Comparison of ENCODE assay signal across 23 cellular contexts in genomic region chr22:26805131-26805530, GRCh38.
DNase-seq lines count a peak whose midpoint lies in the region; ATAC-seq, FAIRE-seq and TF ChIP-seq lines count a peak whose summit lies in the region.
"Had no signal": no experiment of that assay in that cellular context is flagged by ENCODE, and none has a peak within 500 bp of the region (broad histone marks: within the 10 kb centered on the region; RNA-seq: fewer than 3 reads in every experiment).

No MANE protein-coding gene starts in this region.

- no peaks in the 10 kb centered on the region for H3K9me3 ChIP-seq in MG63
- H3K9me3 ChIP-seq in Karpas-422 (ENCODE audit: low read length): no peaks in the 10 kb centered on the region
- H3K9me3 ChIP-seq: SK-N-SH, tibial nerve had no signal

- H3K36me3 Mint-ChIP-seq in activated CD8-positive, alpha-beta memory T cell treated with anti-CD3 and anti-CD28 coated beads, Interleukin-2, amount 10 ng/mL, durations not matched to agents 7 days and 5 days: no peaks in the 10 kb centered on the region

- H3K79me2 ChIP-seq in Karpas-422 (ENCODE audit: low read length): no peaks in the 10 kb centered on the region

- H2AFZ ChIP-seq in Karpas-422 (ENCODE audit: low read length): no peak overlapping the region

- DNase-seq in GM03348 (ENCODE audit: low spot score): peak; percentile 35
- peak; percentile 37 for DNase-seq in MG63
- DNase-seq in bronchial epithelial cell (ENCODE audit: low read depth): peak; percentile 17
- no peak for DNase-seq in Karpas-422
- DNase-seq in activated CD8-positive, alpha-beta memory T cell treated with anti-CD3 and anti-CD28 coated beads, Interleukin-2, amount 10 ng/mL, durations not matched to agents 7 days and 5 days: no peak
- DNase-seq: activated CD4-positive, alpha-beta T cell treated with anti-CD3 and anti-CD28 coated beads, Interleukin-2, amount 50 U/mL, for 1 hour; CD8-positive, alpha-beta memory T cell; DMS153; GF-D8; head of caudate nucleus; KBM-7; left cardiac atrium; MV-4-11; naive B cell; NCI-H187 treated with DMSO at 0.1 percent for 48 hours; SK-N-SH; T-helper 2 cell had no signal

- CTCF ChIA-PET in activated CD8-positive, alpha-beta memory T cell treated with anti-CD3 and anti-CD28 coated beads, Interleukin-2, amount 10 ng/mL, durations not matched to agents 7 days and 5 days (lab: Charles Lee): no interaction called here

- H3K4me3 Mint-ChIP-seq in activated CD8-positive, alpha-beta memory T cell treated with anti-CD3 and anti-CD28 coated beads, Interleukin-2, amount 10 ng/mL, durations not matched to agents 7 days and 5 days: no peak overlapping the region
- H3K4me3 Mint-ChIP-seq: activated naive CD4-positive, alpha-beta T cell treated with anti-CD3 and anti-CD28 coated beads, Interleukin-2, amount 50 U/mL, for 24 hours; B cell; CD8-positive, alpha-beta memory T cell; central memory CD8-positive, alpha-beta T cell had no signal

- H3K9me3 Mint-ChIP-seq in activated CD8-positive, alpha-beta memory T cell treated with anti-CD3 and anti-CD28 coated beads, Interleukin-2, amount 10 ng/mL, durations not matched to agents 7 days and 5 days (ENCODE audit: low read depth): peaks cover 2% of the 10 kb centered on the region
- H3K9me3 Mint-ChIP-seq: activated naive CD4-positive, alpha-beta T cell treated with anti-CD3 and anti-CD28 coated beads, Interleukin-2, amount 50 U/mL, for 24 hours; CD8-positive, alpha-beta memory T cell; central memory CD8-positive, alpha-beta T cell had no signal

- H3K27ac ChIP-seq in Karpas-422 (ENCODE audit: low read length): no peak overlapping the region
- H3K27ac ChIP-seq: tibial nerve had no signal

- H3K9me2 ChIP-seq in Karpas-422 (replicated peaks; ENCODE audit: insufficient read depth, low read length): no peaks in the 10 kb centered on the region
- H3K9me2 ChIP-seq: SK-N-SH had no signal

- no peaks in the 10 kb centered on the region for H3K36me3 ChIP-seq in MG63
- H3K36me3 ChIP-seq in bronchial epithelial cell (ENCODE audit: control insufficient read depth, insufficient read depth, low read length): no peaks in the 10 kb centered on the region
- no peaks in the 10 kb centered on the region for H3K36me3 ChIP-seq in Karpas-422 (ENCODE audit: insufficient read depth, low read length)

- no peaks in the 10 kb centered on the region for H3K4me1 Mint-ChIP-seq in activated CD8-positive, alpha-beta memory T cell treated with anti-CD3 and anti-CD28 coated beads, Interleukin-2, amount 10 ng/mL, durations not matched to agents 7 days and 5 days
- H3K4me1 Mint-ChIP-seq: activated naive CD4-positive, alpha-beta T cell treated with anti-CD3 and anti-CD28 coated beads, Interleukin-2, amount 50 U/mL, for 24 hours; B cell; CD8-positive, alpha-beta memory T cell; central memory CD8-positive, alpha-beta T cell; naive B cell had no signal

- H3K9ac ChIP-seq in Karpas-422 (ENCODE audit: low read length): no peak overlapping the region
- H3K9ac ChIP-seq: SK-N-SH had no signal

- no peak overlapping the region for H3K27ac Mint-ChIP-seq in activated CD8-positive, alpha-beta memory T cell treated with anti-CD3 and anti-CD28 coated beads, Interleukin-2, amount 10 ng/mL, durations not matched to agents 7 days and 5 days
- H3K27ac Mint-ChIP-seq: activated naive CD4-positive, alpha-beta T cell treated with anti-CD3 and anti-CD28 coated beads, Interleukin-2, amount 50 U/mL, for 24 hours; B cell; naive B cell had no signal

- H3K27me3 ChIP-seq in MG63 (no peaks in the 10 kb centered on the region), bronchial epithelial cell (ENCODE audit: control insufficient read depth, insufficient read depth, low read length) (no peaks in the 10 kb centered on the region), Karpas-422 (ENCODE audit: low read length) (no peaks in the 10 kb centered on the region; the same call in 1 of the 2 replicates)

- no peaks in the 10 kb centered on the region for H3K27me3 Mint-ChIP-seq in activated CD8-positive, alpha-beta memory T cell treated with anti-CD3 and anti-CD28 coated beads, Interleukin-2, amount 10 ng/mL, durations not matched to agents 7 days and 5 days
- H3K27me3 Mint-ChIP-seq: activated naive CD4-positive, alpha-beta T cell treated with anti-CD3 and anti-CD28 coated beads, Interleukin-2, amount 50 U/mL, for 24 hours; B cell; CD8-positive, alpha-beta memory T cell; central memory CD8-positive, alpha-beta T cell; naive B cell had no signal

- no peak for ATAC-seq in activated CD8-positive, alpha-beta memory T cell treated with anti-CD3 and anti-CD28 coated beads, Interleukin-2, amount 10 ng/mL, durations not matched to agents 7 days and 5 days
- ATAC-seq in GM18519 (IDR thresholded peaks at IDR 0.05; ENCODE audit: low FRiP score, unreplicated experiment): no peak
- ATAC-seq in GM19452 (IDR thresholded peaks at IDR 0.05; ENCODE audit: unreplicated experiment): no peak
- ATAC-seq: left cardiac atrium had no signal

- no peak for TF ChIP-seq CTCF in bronchial epithelial cell (IDR thresholded peaks at IDR 0.05; ENCODE audit: insufficient read depth, low read length, severe bottlenecking)

- no peak overlapping the region for H3K4me2 ChIP-seq in Karpas-422 (ENCODE audit: low read depth, low read length, poor library complexity, severe bottlenecking)
- H3K4me2 ChIP-seq: SK-N-SH had no signal

- H4K20me1 ChIP-seq in Karpas-422 (ENCODE audit: insufficient read depth, low read depth, low read length): 0 out of 2 replicates have a peak, but pooled peaks cover 8% of the 10 kb centered on the region

- H3K4me3 ChIP-seq in MG63: no peak overlapping the region
- H3K4me3 ChIP-seq in bronchial epithelial cell (ENCODE audit: low read depth, low read length): no peak overlapping the region
- H3K4me3 ChIP-seq in Karpas-422 (ENCODE audit: low read length): no peak overlapping the region
- H3K4me3 ChIP-seq: tibial nerve had no signal

- FAIRE-seq in bronchial epithelial cell (lab: Jason Lieb, UNC): no peak

- no peaks in the 10 kb centered on the region for H3K4me1 ChIP-seq in Karpas-422 (ENCODE audit: low read length)
- H3K4me1 ChIP-seq: tibial nerve had no signal

Comparison
In these comparisons a context has a peak if more than half of its experiments do, and no peak if none do; other contexts are left out.
1. DNase-seq: peak in GM03348 (single experiment), MG63 (single experiment) and bronchial epithelial cell (single experiment); none in Karpas-422 (single experiment) and activated CD8-positive, alpha-beta memory T cell treated with anti-CD3 and anti-CD28 coated beads, Interleukin-2, amount 10 ng/mL, durations not matched to agents 7 days and 5 days (single experiment).